ENCODE assay signal across 18 cellular contexts in genomic region chr2:126687503-126687902, GRCh38. TPM values are rescaled to one million over a fixed set of nuclear protein-coding genes. Genes with fewer than 3 reads are reported as not detected.
DNase-seq lines count a peak whose midpoint lies in the region; ATAC-seq and TF ChIP-seq lines count a peak whose summit lies in the region.
"Had no signal": no experiment of that assay in that cellular context is flagged by ENCODE, and none has a peak within 500 bp of the region (broad histone marks: within the 10 kb centered on the region; RNA-seq: fewer than 3 reads in every experiment).

No MANE protein-coding gene starts in this region.

- H3K9me3 ChIP-seq in BLaER1 (peaks cover 11% of the 10 kb centered on the region; the same call in 1 of the 2 replicates), parathyroid adenoma (ENCODE audit: control insufficient read depth, low read length) (no peaks in the 10 kb centered on the region)
- no peaks in the 10 kb centered on the region for H3K9me3 ChIP-seq in CD8-positive, alpha-beta T cell (ENCODE audit: low read length)

- H3K9me3 Mint-ChIP-seq in activated naive CD8-positive, alpha-beta T cell treated with anti-CD3 and anti-CD28 coated beads, Interleukin-2, amount 50 U/mL, for 24 hours = peaks cover 8% of the 10 kb centered on the region
- H3K9me3 Mint-ChIP-seq in activated naive CD8-positive, alpha-beta T cell treated with anti-CD3 and anti-CD28 coated beads for 36 hours = peaks cover 3% of the 10 kb centered on the region
- peaks cover 4% of the 10 kb centered on the region for H3K9me3 Mint-ChIP-seq in CD8-positive, alpha-beta T cell

- peak overlapping the region; percentile 24; the same call in 1 of the 2 replicates for H3K27ac ChIP-seq in BLaER1
- no peak overlapping the region for H3K27ac ChIP-seq in CD8-positive, alpha-beta T cell (ENCODE audit: low read depth, low read length)
- peak overlapping the region; percentile 87 for H3K27ac ChIP-seq in parathyroid adenoma
- H3K27ac ChIP-seq: HL-60 had no signal

- peaks cover 98% of the 10 kb centered on the region for H3K36me3 ChIP-seq in BLaER1
- H3K36me3 ChIP-seq in CD8-positive, alpha-beta T cell (ENCODE audit: insufficient read depth, low read length) = peaks cover 12% of the 10 kb centered on the region
- no peaks in the 10 kb centered on the region for H3K36me3 ChIP-seq in parathyroid adenoma (ENCODE audit: control insufficient read depth, insufficient read depth, low read length)

- intact Hi-C loops in CD8-positive, alpha-beta T cell (cut with DNase I, micrococcal nuclease) = no loop called here

- DNase-seq in activated naive CD8-positive, alpha-beta T cell treated with anti-CD3 and anti-CD28 coated beads, Interleukin-2, amount 50 U/mL, for 24 hours = no peak
- no peak for DNase-seq in activated naive CD8-positive, alpha-beta T cell treated with anti-CD3 and anti-CD28 coated beads for 36 hours
- DNase-seq in CD8-positive, alpha-beta T cell = no peak
- DNase-seq: 8988T; C1 segment of cervical spinal cord; CD4-positive, CD25-positive, alpha-beta regulatory T cell; DMS153; DMS79; GDM1; HCEC 1CT had no signal

- H2AFZ ChIP-seq in parathyroid adenoma = peak overlapping the region; percentile 59
- H2AFZ ChIP-seq: GM23338 had no signal

- no peak for ATAC-seq in activated naive CD8-positive, alpha-beta T cell treated with anti-CD3 and anti-CD28 coated beads, Interleukin-2, amount 50 U/mL, for 24 hours
- no peak for ATAC-seq in CD8-positive, alpha-beta T cell
- ATAC-seq in HG02938 (IDR thresholded peaks at IDR 0.05; ENCODE audit: unreplicated experiment) (no peak), HG03175 (IDR thresholded peaks at IDR 0.05; ENCODE audit: unreplicated experiment) (no peak), HG02798 (IDR thresholded peaks at IDR 0.05; ENCODE audit: poor library complexity, unreplicated experiment) (no peak)
- ATAC-seq: GM23338 had no signal

- POLR2A ChIA-PET in CD8-positive, alpha-beta T cell (lab: Charles Lee) = interaction anchor here (1.0 to 1.5 kb wide), 3 partner anchors 12 to 89 kb away, joined by 3 to 5 read pairs (median 3); no protein-coding TSS in a partner anchor

- H3K9ac ChIP-seq in BLaER1 = no peak overlapping the region
- peak overlapping the region; percentile 22 for H3K9ac ChIP-seq in parathyroid adenoma

- H3K27ac Mint-ChIP-seq in activated naive CD8-positive, alpha-beta T cell treated with anti-CD3 and anti-CD28 coated beads, Interleukin-2, amount 50 U/mL, for 24 hours = peak overlapping the region; percentile 16
- no peak overlapping the region for H3K27ac Mint-ChIP-seq in activated naive CD8-positive, alpha-beta T cell treated with anti-CD3 and anti-CD28 coated beads for 36 hours
- peak overlapping the region; percentile 37 for H3K27ac Mint-ChIP-seq in CD8-positive, alpha-beta T cell
- H3K27ac Mint-ChIP-seq: CD4-positive, CD25-positive, alpha-beta regulatory T cell; GM23338 had no signal

- H3K4me2 ChIP-seq in BLaER1 (peak overlapping the region; percentile 45; the same call in 1 of the 2 replicates), parathyroid adenoma (ENCODE audit: low read length) (no peak overlapping the region)
- H3K4me2 ChIP-seq: GM23338 had no signal

- H3K4me1 Mint-ChIP-seq in activated naive CD8-positive, alpha-beta T cell treated with anti-CD3 and anti-CD28 coated beads, Interleukin-2, amount 50 U/mL, for 24 hours = peaks cover 36% of the 10 kb centered on the region
- H3K4me1 Mint-ChIP-seq in activated naive CD8-positive, alpha-beta T cell treated with anti-CD3 and anti-CD28 coated beads for 36 hours = peaks cover 36% of the 10 kb centered on the region
- H3K4me1 Mint-ChIP-seq in CD8-positive, alpha-beta T cell (ENCODE audit: low read depth) = peaks cover 46% of the 10 kb centered on the region

- no peaks in the 10 kb centered on the region for H3K79me2 ChIP-seq in parathyroid adenoma

- TF ChIP-seq CTCF in CD8-positive, alpha-beta T cell (IDR thresholded peaks at IDR 0.05) = no peak
- TF ChIP-seq CTCF in parathyroid adenoma (IDR thresholded peaks at IDR 0.05) = no peak

- H3K27me3 ChIP-seq in BLaER1 (no peaks in the 10 kb centered on the region), parathyroid adenoma (ENCODE audit: control insufficient read depth, insufficient read depth, low read length) (no peaks in the 10 kb centered on the region)
- H3K27me3 ChIP-seq in CD8-positive, alpha-beta T cell (ENCODE audit: insufficient read depth, low read length) = no peaks in the 10 kb centered on the region

- peaks cover 98% of the 10 kb centered on the region for H4K20me1 ChIP-seq in BLaER1

- H3K4me3 ChIP-seq in BLaER1 = no peak overlapping the region
- no peak overlapping the region for H3K4me3 ChIP-seq in CD8-positive, alpha-beta T cell (ENCODE audit: low read depth, low read length)
- no peak overlapping the region for H3K4me3 ChIP-seq in parathyroid adenoma (ENCODE audit: low read depth, low read length)
- H3K4me3 ChIP-seq: GM23338 had no signal

- no peaks in the 10 kb centered on the region for H3K27me3 Mint-ChIP-seq in activated naive CD8-positive, alpha-beta T cell treated with anti-CD3 and anti-CD28 coated beads, Interleukin-2, amount 50 U/mL, for 24 hours
- no peaks in the 10 kb centered on the region for H3K27me3 Mint-ChIP-seq in activated naive CD8-positive, alpha-beta T cell treated with anti-CD3 and anti-CD28 coated beads for 36 hours
- no peaks in the 10 kb centered on the region for H3K27me3 Mint-ChIP-seq in CD8-positive, alpha-beta T cell (ENCODE audit: low read depth)
- H3K27me3 Mint-ChIP-seq: CD4-positive, CD25-positive, alpha-beta regulatory T cell had no signal

- H3K4me1 ChIP-seq in BLaER1 = peaks cover 43% of the 10 kb centered on the region
- peaks cover 22% of the 10 kb centered on the region for H3K4me1 ChIP-seq in CD8-positive, alpha-beta T cell (ENCODE audit: insufficient read depth, low read length)
- H3K4me1 ChIP-seq in parathyroid adenoma = peaks cover 47% of the 10 kb centered on the region

- CTCF ChIA-PET in CD8-positive, alpha-beta T cell (lab: Charles Lee) = interaction anchor here (1.1 to 1.2 kb wide), 2 partner anchors 21 to 71 kb away, joined by 3 read pairs; no protein-coding TSS in a partner anchor

- H3K36me3 Mint-ChIP-seq in activated naive CD8-positive, alpha-beta T cell treated with anti-CD3 and anti-CD28 coated beads, Interleukin-2, amount 50 U/mL, for 24 hours (ENCODE audit: low read depth) = peaks cover 75% of the 10 kb centered on the region
- peaks cover 81% of the 10 kb centered on the region for H3K36me3 Mint-ChIP-seq in activated naive CD8-positive, alpha-beta T cell treated with anti-CD3 and anti-CD28 coated beads for 36 hours
- peaks cover 85% of the 10 kb centered on the region for H3K36me3 Mint-ChIP-seq in CD8-positive, alpha-beta T cell

- H3K4me3 Mint-ChIP-seq in activated naive CD8-positive, alpha-beta T cell treated with anti-CD3 and anti-CD28 coated beads, Interleukin-2, amount 50 U/mL, for 24 hours = no peak overlapping the region
- no peak overlapping the region for H3K4me3 Mint-ChIP-seq in activated naive CD8-positive, alpha-beta T cell treated with anti-CD3 and anti-CD28 coated beads for 36 hours
- no peak overlapping the region for H3K4me3 Mint-ChIP-seq in CD8-positive, alpha-beta T cell
- H3K4me3 Mint-ChIP-seq: CD4-positive, CD25-positive, alpha-beta regulatory T cell; GM23338 had no signal

RNA-seq across cellular contexts. Expression of gene GYPC, which starts 31.5 kb away (rescaled TPM):
- total RNA-seq in activated naive CD8-positive, alpha-beta T cell treated with anti-CD3 and anti-CD28 coated beads for 36 hours = 100 to 1,000 TPM; 171 to 179 TPM
- 100 to 1,000 TPM; 191 to 195 TPM for total RNA-seq in CD8-positive, alpha-beta T cell
- total RNA-seq: HT1080 had no signal
